In the genomic region with DNA sequence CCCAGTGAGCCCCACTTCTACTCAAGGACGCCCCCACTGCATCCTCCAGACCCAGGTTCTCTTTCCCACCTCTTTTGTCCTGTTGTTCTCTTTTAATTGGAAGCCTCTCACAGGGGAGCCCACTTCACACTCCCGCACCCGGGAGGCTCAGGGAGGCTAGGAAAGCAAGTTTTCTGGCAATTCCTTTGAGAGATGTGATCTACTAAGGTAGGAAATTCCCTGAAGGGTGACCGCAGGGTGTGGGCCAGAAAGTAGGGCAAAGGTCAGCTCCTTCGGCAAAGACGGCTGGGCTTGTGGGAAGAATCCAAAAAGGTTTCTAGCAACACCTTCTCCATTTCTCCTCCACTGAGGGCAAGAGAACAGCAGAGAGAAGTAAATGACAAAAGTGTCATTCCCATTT, we compare ENCODE assay signal across 23 cellular contexts.
DNase-seq lines count a peak whose midpoint lies in the region; ATAC-seq and TF ChIP-seq lines count a peak whose summit lies in the region.
"Had no signal": no experiment of that assay in that cellular context is flagged by ENCODE, and none has a peak within 500 bp of the region (broad histone marks: within the 10 kb centered on the region; RNA-seq: fewer than 3 reads in every experiment).

No MANE protein-coding gene starts in this region.

- no peaks in the 10 kb centered on the region for H3K9me3 ChIP-seq in transverse colon
- H3K9me3 ChIP-seq: neutrophil, Peyer's patch had no signal

- WGBS in transverse colon (ENCODE audit: low coverage in 1 of 2), 2 donors, result 48% methylated on average over 6 of the region's 6 CpGs; no CpG with 5 or more reads in 1 of the 2 donors

- peaks cover 24 to 44% (median 37%) of the 10 kb centered on the region in 4 donors for H3K4me1 ChIP-seq in transverse colon
- H3K4me1 ChIP-seq: foreskin keratinocyte had no signal

- H3K27me3 ChIP-seq in H7 (ENCODE audit: control insufficient read depth, insufficient read depth, low read length) (no peaks in the 10 kb centered on the region), transverse colon (no peaks in the 10 kb centered on the region)
- H3K27me3 ChIP-seq: esophagus muscularis mucosa, foreskin keratinocyte, neutrophil, Peyer's patch had no signal

- intact Hi-C loops in transverse colon (cut with DNase I; ENCODE audit: low total_unique reads), result no loop called here

- no peak for TF ChIP-seq CTCF in RWPE1 (conservative IDR thresholded peaks at IDR 0.05; ENCODE audit: low read depth)
- TF ChIP-seq CTCF in transverse colon (IDR thresholded peaks at IDR 0.05), result no peak

- ATAC-seq in HG03039 (IDR thresholded peaks at IDR 0.05; ENCODE audit: unreplicated experiment) (no peak), GM21381 (IDR thresholded peaks at IDR 0.05; ENCODE audit: unreplicated experiment) (no peak)
- ATAC-seq: activated CD4-positive, CD25-positive, alpha-beta regulatory T cell treated with anti-CD3 and anti-CD28 coated beads, Interleukin-2, amount 50 U/mL, for 24 hours; foreskin keratinocyte; left colon; stimulated activated naive CD8-positive, alpha-beta T cell treated with anti-CD3 and anti-CD28 coated beads, Interleukin-15, Interleukin-2, amounts not matched to agents 100 U/mL and 50 U/mL, for 24 hours had no signal

- POLR2A ChIA-PET in RWPE1 (lab: Yijun Ruan, JAX; ENCODE audit: low non-redundant PET), result no interaction called here

- peak; percentile 46 for DNase-seq in H7
- no peak for DNase-seq in RWPE1 (ENCODE audit: low spot score)
- peak; percentile 41 for DNase-seq in kidney tubule cell (ENCODE audit: low spot score)
- peak; percentile 54 for DNase-seq in transverse colon
- DNase-seq in NCI-H345 treated with DMSO at 0.1 percent for 48 hours (lab: John Stamatoyannopoulos, UW; ENCODE audit: unreplicated experiment), result no peak
- DNase-seq: activated CD4-positive, alpha-beta T cell treated with anti-CD3 and anti-CD28 coated beads, Interleukin-2, amount 50 U/mL, for 48 hours; activated CD8-positive, alpha-beta memory T cell treated with anti-CD3 and anti-CD28 coated beads, Interleukin-2, amount 50 U/mL, for 4 hours; activated naive CD4-positive, alpha-beta T cell treated with anti-CD3 and anti-CD28 coated beads, Interleukin-2, amount 10 ng/mL, durations not matched to agents 7 days and 5 days; amniotic stem cell; DMS79 treated with DMSO at 0.1 percent for 48 hours; foreskin keratinocyte; left colon; NCI-H1105 treated with DMSO at 0.1 percent for 48 hours; NCI-H2029; NCI-H526; stimulated activated naive CD8-positive, alpha-beta T cell treated with anti-CD3 and anti-CD28 coated beads, Interleukin-15, Interleukin-2, amounts not matched to agents 100 U/mL and 50 U/mL, for 24 hours had no signal

- H3K4me3 ChIP-seq in H7 (ENCODE audit: insufficient read depth, low read depth, low read length) (no peak overlapping the region), transverse colon (no peak overlapping the region)
- H3K4me3 ChIP-seq: esophagus muscularis mucosa, Peyer's patch had no signal

- in situ Hi-C loops in transverse colon (cut with MboI; ENCODE audit: low pct_ligation_motif_present in 1 of 4, low pct_unique_long_range_greater_than_20kb in 1 of 4, low sequenced_read_pairs in 3 of 4), result no loop called here

- CTCF ChIA-PET in RWPE1 (lab: Yijun Ruan, JAX), result interaction anchor here (1.3 kb wide), 1 partner anchor 12 kb away, joined by 4 read pairs; no protein-coding TSS in a partner anchor

- H3K27ac ChIP-seq in RWPE1 (peak overlapping the region; percentile 20), transverse colon (peak overlapping the region; percentile 92 to 98 (median 96))
- H3K27ac ChIP-seq: C4-2B, foreskin keratinocyte, neutrophil had no signal

- H3K36me3 ChIP-seq in H7 (replicated peaks; ENCODE audit: control insufficient read depth, insufficient read depth, low read length), result no peaks in the 10 kb centered on the region
- no peaks in the 10 kb centered on the region for H3K36me3 ChIP-seq in transverse colon
- H3K36me3 ChIP-seq: esophagus muscularis mucosa, neutrophil, Peyer's patch had no signal

- TF ChIP-seq POLR2A in transverse colon (IDR thresholded peaks at IDR 0.05), result no peak

- TF ChIP-seq EP300 in transverse colon (IDR thresholded peaks at IDR 0.05; ENCODE audit: low read depth), result no peak

Comparison
In these comparisons a context has a peak if more than half of its experiments do, and no peak if none do; other contexts are left out.
1. DNase-seq: peak in H7 (single experiment), kidney tubule cell (single experiment) and transverse colon (single experiment); none in RWPE1 (single experiment) and NCI-H345 treated with DMSO at 0.1 percent for 48 hours (single experiment).